Comparison of ENCODE assay signal across 9 cellular contexts in the genomic region with DNA sequence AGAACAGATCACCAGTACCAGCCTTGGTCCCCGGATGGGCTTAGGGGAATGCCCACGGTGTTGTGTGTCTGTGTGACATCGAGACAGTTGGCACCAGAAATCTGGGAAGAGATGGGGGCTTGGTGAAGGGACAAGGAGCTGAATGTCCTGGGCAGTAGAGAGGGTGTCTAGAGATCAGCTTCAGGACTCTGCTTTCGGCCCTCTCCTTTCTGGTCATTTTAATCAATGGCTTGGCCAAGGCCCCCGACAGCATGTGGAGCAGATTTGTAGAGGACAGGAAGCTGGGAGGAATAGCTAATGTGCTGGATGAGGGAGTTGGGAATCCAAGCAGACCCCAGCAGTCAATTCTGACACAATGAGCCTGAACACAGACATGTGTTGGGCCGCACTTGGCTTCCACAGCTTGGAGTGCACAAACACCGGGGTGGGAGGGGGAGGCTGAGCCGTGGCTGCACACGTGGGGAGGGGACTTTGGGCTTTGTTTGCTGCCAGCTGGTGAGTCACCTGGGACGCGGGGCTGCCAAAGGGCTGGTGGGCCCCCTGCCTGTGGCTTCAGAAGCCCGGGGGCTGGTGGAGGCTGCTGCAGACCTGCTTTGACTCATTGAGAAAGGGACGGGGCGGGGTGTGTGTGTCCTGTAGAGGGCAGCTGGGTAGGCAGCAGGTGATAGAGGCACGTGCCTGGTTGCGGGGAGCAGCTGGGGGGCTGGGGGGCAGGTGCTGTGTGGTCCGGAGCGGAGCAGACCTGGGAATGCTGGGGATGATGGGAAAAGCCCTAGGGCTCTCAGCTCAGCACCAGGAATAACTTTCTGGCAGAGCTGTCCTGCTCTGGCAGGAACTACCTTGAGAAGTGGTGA. TPM values are rescaled to one million over a fixed set of nuclear protein-coding genes. Genes with fewer than 3 reads are reported as not detected.
DNase-seq lines count a peak whose midpoint lies in the region; ATAC-seq and TF ChIP-seq lines count a peak whose summit lies in the region.
"Had no signal": no experiment of that assay in that cellular context is flagged by ENCODE, and none has a peak within 500 bp of the region (broad histone marks: within the 10 kb centered on the region; RNA-seq: fewer than 3 reads in every experiment).

No MANE protein-coding gene starts in this region.

- peaks cover 29% of the 10 kb centered on the region for H3K9me1 ChIP-seq in IMR-90 (ENCODE audit: insufficient read depth, low read length)

- POLR2A ChIA-PET in IMR-90 (lab: Charles Lee; ENCODE audit: unreplicated experiment) = interaction anchor here (1.4 kb wide), 1 partner anchor 14 kb away, joined by 4 read pairs; no protein-coding TSS in a partner anchor

- H2BK120ac ChIP-seq in IMR-90 (ENCODE audit: low read depth, low read length) = peak overlapping the region; percentile 81

- peak overlapping the region; percentile 45 for H2BK5ac ChIP-seq in IMR-90 (ENCODE audit: low read depth, low read length, poor library complexity, severe bottlenecking)

- DNase-seq in Ammon's horn (ENCODE audit: low spot score) (peak; percentile 23), IMR-90 (peak; percentile 74), amniotic epithelial cell (ENCODE audit: low read depth) (peak; percentile 50), mucosa of gallbladder (ENCODE audit: low spot score) (peak; percentile 59), NK-92 (lab: John Stamatoyannopoulos, UW; ENCODE audit: unreplicated experiment) (no peak), MM.1S (no peak)
- DNase-seq in natural killer cell treated with Interleukin-12 subunit alpha and Interleukin-12 subunit beta and Interleukin-15 and Interleukin-18, amount 100 ng/mL, for 72 hours (ENCODE audit: low spot score) = no peak
- no peak for DNase-seq in NK-92 treated with Interleukin-12 subunit alpha and Interleukin-12 subunit beta, amount 100 ng/mL, for 24 hours (lab: John Stamatoyannopoulos, UW)

- peak overlapping the region; percentile 96 for H2AK5ac ChIP-seq in IMR-90 (ENCODE audit: low read depth, low read length)

- H3K79me2 ChIP-seq in MM.1S (ENCODE audit: low read length) = no peaks in the 10 kb centered on the region

- H4K91ac ChIP-seq in IMR-90 (ENCODE audit: insufficient read depth, low read depth, low read length) = peak overlapping the region; percentile 97

- H3K14ac ChIP-seq in IMR-90 (replicated peaks; ENCODE audit: low read depth, low read length) = peak overlapping the region; percentile 95

- no peaks in the 10 kb centered on the region for H3K27me3 Mint-ChIP-seq in natural killer cell treated with Interleukin-12 subunit alpha and Interleukin-12 subunit beta and Interleukin-15 and Interleukin-18, amount 100 ng/mL, for 72 hours

- H3K79me1 ChIP-seq in IMR-90 (ENCODE audit: low read depth in 1 of 2, low read length in 2 of 2) = no peaks in the 10 kb centered on the region

- no peaks in the 10 kb centered on the region for H3F3A ChIP-seq in MM.1S (ENCODE audit: insufficient read depth, low read length)

- peak overlapping the region; percentile 86 for H4K5ac ChIP-seq in IMR-90 (ENCODE audit: low read depth, low read length)

- CTCF ChIA-PET in IMR-90 (lab: Yijun Ruan, JAX) = interaction anchor here (1.2 to 1.7 kb wide), 2 partner anchors 13 to 65 kb away, joined by 4 to 6 read pairs; no protein-coding TSS in a partner anchor

- 31% methylated on average over 6 of the region's 18 CpGs; no CpG with 5 or more reads in 1 of the 2 experiments for WGBS in IMR-90 (ENCODE audit: extremely low coverage in 2 of 2, insufficient read length in 1 of 2), 2 experiments

- H3K9me3 Mint-ChIP-seq in natural killer cell treated with Interleukin-12 subunit alpha and Interleukin-12 subunit beta and Interleukin-15 and Interleukin-18, amount 100 ng/mL, for 72 hours = no peaks in the 10 kb centered on the region

- H3K9me3 ChIP-seq in IMR-90 (ENCODE audit: control insufficient read depth, insufficient read depth, low read length) = no peaks in the 10 kb centered on the region
- no peaks in the 10 kb centered on the region for H3K9me3 ChIP-seq in MM.1S (replicated peaks; ENCODE audit: insufficient read depth, low read length)

- TF ChIP-seq CTCF in IMR-90 (conservative IDR thresholded peaks at IDR 0.05; ENCODE audit: low read depth, low read length) (0 out of 2 replicates have a peak, but pooled peaks have one; percentile 10), MM.1S (IDR thresholded peaks at IDR 0.05; ENCODE audit: low read length) (no peak)

- dilution Hi-C loops in IMR-90 (cut with HindIII; ENCODE audit: low sequenced_read_pairs, unreplicated experiment) = no loop called here

- H2AFZ ChIP-seq in IMR-90 (replicated peaks; ENCODE audit: low read length, poor library complexity) (peak overlapping the region; percentile 79), MM.1S (ENCODE audit: low read length) (no peak overlapping the region)

- in situ Hi-C loops in IMR-90 (cut with MboI; ENCODE audit: low sequenced_read_pairs) = loop anchor here (5.0 kb wide), 1 partner anchor 49 kb away; no protein-coding TSS in a partner anchor

- H3K23ac ChIP-seq in IMR-90 (ENCODE audit: low read depth, low read length) = peak overlapping the region; percentile 61

- H2AK9ac ChIP-seq in IMR-90 (replicated peaks; ENCODE audit: low read depth, low read length, poor library complexity) = peak overlapping the region; percentile 79

- TF ChIP-seq RAD21 in IMR-90 (IDR thresholded peaks at IDR 0.05; ENCODE audit: low read length) = no peak

- H3K4ac ChIP-seq in IMR-90 (ENCODE audit: low read depth, low read length) = peak overlapping the region; percentile 95

- peaks cover 20 to 24% of the 10 kb centered on the region in 2 donors for H3K4me1 Mint-ChIP-seq in natural killer cell treated with Interleukin-12 subunit alpha and Interleukin-12 subunit beta and Interleukin-15 and Interleukin-18, amount 100 ng/mL, for 72 hours (ENCODE audit: low read depth in 2 of 2)

- no peak overlapping the region for H3K27ac ChIP-seq in IMR-90 (ENCODE audit: insufficient read depth, low read length)
- no peak overlapping the region for H3K27ac ChIP-seq in MM.1S (ENCODE audit: low read length)

- H3K4me3 ChIP-seq in IMR-90 (ENCODE audit: insufficient read depth, low read depth, low read length) = no peak overlapping the region
- no peak overlapping the region for H3K4me3 ChIP-seq in MM.1S (ENCODE audit: low read length)

- H3K56ac ChIP-seq in IMR-90 (ENCODE audit: extremely low read depth, insufficient read depth, low read length) = no peak overlapping the region; the same call in 1 of the 2 replicates

- H3K27me3 ChIP-seq in IMR-90 (ENCODE audit: control insufficient read depth, insufficient read depth, low read length) (no peaks in the 10 kb centered on the region), MM.1S (replicated peaks; ENCODE audit: insufficient read depth, low read length) (no peaks in the 10 kb centered on the region)

- H3K27ac Mint-ChIP-seq in natural killer cell treated with Interleukin-12 subunit alpha and Interleukin-12 subunit beta and Interleukin-15 and Interleukin-18, amount 100 ng/mL, for 72 hours = no peak overlapping the region

- H3K4me1 ChIP-seq in IMR-90 (ENCODE audit: control insufficient read depth, insufficient read depth, low read length) = peaks cover 39% of the 10 kb centered on the region
- no peaks in the 10 kb centered on the region for H3K4me1 ChIP-seq in MM.1S (ENCODE audit: low read length)

- no TSS peak for BruUV-seq in IMR-90 (replicated peaks; lab: Mats Ljungman, UMichigan)

- no peak overlapping the region for H3K4me3 Mint-ChIP-seq in natural killer cell treated with Interleukin-12 subunit alpha and Interleukin-12 subunit beta and Interleukin-15 and Interleukin-18, amount 100 ng/mL, for 72 hours

- no peak for TF ChIP-seq POLR2A in IMR-90 (IDR thresholded peaks at IDR 0.05; ENCODE audit: low read depth, low read length)

- H4K20me1 ChIP-seq in IMR-90 (ENCODE audit: insufficient read depth, low read length) = no peaks in the 10 kb centered on the region
- H4K20me1 ChIP-seq in MM.1S (ENCODE audit: insufficient read depth, low read length) = no peaks in the 10 kb centered on the region

- H3K36me3 ChIP-seq in IMR-90 (ENCODE audit: control insufficient read depth, insufficient read depth, low read length) (no peaks in the 10 kb centered on the region), MM.1S (replicated peaks; ENCODE audit: insufficient read depth, low read length) (no peaks in the 10 kb centered on the region)

- no peak overlapping the region for H3K9ac ChIP-seq in IMR-90 (ENCODE audit: low read depth, low read length)
- H3K9ac ChIP-seq in MM.1S (ENCODE audit: low read length) = no peak overlapping the region

- H3K18ac ChIP-seq in IMR-90 (ENCODE audit: low read depth, low read length) = peak overlapping the region; percentile 84

- H3K36me3 Mint-ChIP-seq in natural killer cell treated with Interleukin-12 subunit alpha and Interleukin-12 subunit beta and Interleukin-15 and Interleukin-18, amount 100 ng/mL, for 72 hours = no peaks in the 10 kb centered on the region

- no peaks in the 10 kb centered on the region for H3K9me2 ChIP-seq in MM.1S (replicated peaks; ENCODE audit: insufficient read depth, low read length)

- H2BK20ac ChIP-seq in IMR-90 (ENCODE audit: low read depth, low read length) = peak overlapping the region; percentile 98

- H3K4me2 ChIP-seq in IMR-90 (ENCODE audit: low read depth, low read length) (no peak overlapping the region), MM.1S (ENCODE audit: low read depth, low read length) (no peak overlapping the region)

- H2BK15ac ChIP-seq in IMR-90 (ENCODE audit: low read depth, low read length) = peak overlapping the region; percentile 98; the same call in 2 of the 3 replicates

- ATAC-seq in IMR-90 (ENCODE audit: low read depth) = peak; percentile 31; the same call in 1 of the 2 replicates
- no peak for ATAC-seq in natural killer cell treated with Interleukin-12 subunit alpha and Interleukin-12 subunit beta and Interleukin-15 and Interleukin-18, amount 100 ng/mL, for 72 hours

- intact Hi-C loops in IMR-90 (cut with micrococcal nuclease) = no loop called here

- peak overlapping the region; percentile 78 to 91; a peak in 3 of 4 replicates for H4K8ac ChIP-seq in IMR-90 (ENCODE audit: low read depth in 2 of 2, low read length in 2 of 2)

RNA-seq across cellular contexts. Expression of a gene that starts 20.9 kb away (rescaled TPM):
- total RNA-seq in IMR-90 (2012; rRNA removed) (not detected in 2 replicates), mucosa of gallbladder (21.1 TPM)
- 0.05 and 0.06 TPM in 2 replicates for polyA plus RNA-seq in IMR-90 (2012; rRNA removed)
- polyA plus RNA-seq in IMR-90 (2012; cell fraction: cytosol; rRNA removed) = 0.09 TPM in 1 of 2 replicates, not detected in the other
- 0.37 and 0.40 TPM in 2 replicates for polyA plus RNA-seq in IMR-90 (2012; cell fraction: nucleus; rRNA removed; ENCODE audit: low replicate concordance)
- 1 to 10 TPM in 1 of 2 donors, under 1 TPM in 1; 0.29 to 1.1 TPM for total RNA-seq in natural killer cell treated with Interleukin-12 subunit alpha and Interleukin-12 subunit beta and Interleukin-15 and Interleukin-18, amount 100 ng/mL, for 72 hours
- total RNA-seq: frontal cortex had no signal

RNA-seq across cellular contexts. Expression of a gene that starts 59.5 kb away (rescaled TPM):
- total RNA-seq in IMR-90 (2012; rRNA removed) (0.54 and 0.56 TPM in 2 replicates), mucosa of gallbladder (250 TPM)
- 5.4 and 6.2 TPM in 2 replicates for polyA plus RNA-seq in IMR-90 (2012; rRNA removed)
- polyA plus RNA-seq in IMR-90 (2012; cell fraction: cytosol; rRNA removed) = 4.1 and 10.2 TPM in 2 replicates
- polyA plus RNA-seq in IMR-90 (2012; cell fraction: nucleus; rRNA removed; ENCODE audit: low replicate concordance) = 28.0 and 31.3 TPM in 2 replicates
- total RNA-seq in natural killer cell treated with Interleukin-12 subunit alpha and Interleukin-12 subunit beta and Interleukin-15 and Interleukin-18, amount 100 ng/mL, for 72 hours = not detected

Comparison
In these comparisons a context has a peak if more than half of its experiments do, and no peak if none do; other contexts are left out.
1. DNase-seq: peak in Ammon's horn (single experiment), IMR-90 (single experiment), amniotic epithelial cell (single experiment) and mucosa of gallbladder (single experiment); none in NK-92 (single experiment), natural killer cell treated with Interleukin-12 subunit alpha and Interleukin-12 subunit beta and Interleukin-15 and Interleukin-18, amount 100 ng/mL, for 72 hours (single experiment), MM.1S (single experiment) and NK-92 treated with Interleukin-12 subunit alpha and Interleukin-12 subunit beta, amount 100 ng/mL, for 24 hours (single experiment).
2. RNA of a gene that starts 20.9 kb away (total RNA-seq): 21.1 TPM in mucosa of gallbladder (single experiment); 0.29 to 1.1 TPM in natural killer cell treated with Interleukin-12 subunit alpha and Interleukin-12 subunit beta and Interleukin-15 and Interleukin-18, amount 100 ng/mL, for 72 hours and not detected in IMR-90; every median in the first group is over 10 times any median in the second.
3. RNA of a gene that starts 59.5 kb away (total RNA-seq): 250 TPM in mucosa of gallbladder (single experiment); 0.54 to 0.56 TPM in IMR-90 and not detected in natural killer cell treated with Interleukin-12 subunit alpha and Interleukin-12 subunit beta and Interleukin-15 and Interleukin-18, amount 100 ng/mL, for 72 hours; every median in the first group is over 100 times any median in the second.